In the genomic region with DNA sequence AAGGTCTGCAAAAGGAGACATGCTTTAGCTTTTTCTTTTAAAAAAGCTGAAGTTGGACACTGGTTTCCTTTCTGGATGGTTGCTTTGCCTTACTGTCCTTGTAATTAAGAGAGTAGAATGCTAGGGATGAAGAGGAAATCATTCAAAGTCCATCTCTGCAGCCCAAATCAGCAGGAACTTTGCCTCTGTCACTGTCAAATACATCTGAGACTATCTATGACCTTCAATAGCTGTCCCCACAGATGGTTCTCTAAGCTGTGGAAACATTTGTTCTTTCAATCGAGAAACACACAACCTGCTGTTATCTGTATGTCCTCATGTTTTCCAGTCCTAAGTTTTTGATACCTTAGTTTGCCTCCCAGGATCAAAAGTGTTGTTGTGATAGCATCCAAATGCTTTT, we compare ENCODE assay signal across 17 cellular contexts.
"Had no signal": no experiment of that assay in that cellular context is flagged by ENCODE, and none has a peak within 500 bp of the region (broad histone marks: within the 10 kb centered on the region; RNA-seq: fewer than 3 reads in every experiment).

No MANE protein-coding gene starts in this region.

- H3K36me3 ChIP-seq: breast epithelium, upper lobe of right lung had no signal

- H3K27me3 ChIP-seq: breast epithelium, upper lobe of right lung had no signal

- ATAC-seq: activated CD4-positive, CD25-positive, alpha-beta regulatory T cell treated with anti-CD3 and anti-CD28 coated beads, Interleukin-2, amount 50 U/mL, for 24 hours; T-cell; upper lobe of right lung had no signal

- H3K27ac ChIP-seq: breast epithelium, epithelial cell of prostate, SK-N-MC, skin epidermis, upper lobe of right lung had no signal

- H3K9me3 ChIP-seq: breast epithelium, upper lobe of right lung had no signal

- DNase-seq: activated naive CD4-positive, alpha-beta T cell; activated T-cell treated with anti-CD3 and anti-CD28 coated beads for 4 hours; anterior cingulate cortex; hippocampal formation; kidney glomerular epithelial cell; stimulated activated CD4-positive, alpha-beta T cell treated with anti-CD3 and anti-CD28 coated beads, Interleukin-15, amount 100 ng/mL, for 24 hours; stimulated activated CD4-positive, alpha-beta T cell treated with anti-CD3 and anti-CD28 coated beads, Interleukin-4, amount 100 ng/mL, for 1 hour; stimulated activated naive CD4-positive, alpha-beta T cell; T-cell; T-helper 9 cell; upper lobe of right lung had no signal

- H3K4me3 ChIP-seq: breast epithelium, lung, SK-N-MC, skin epidermis, upper lobe of right lung had no signal
